ENCODE assay signal across 9 cellular contexts in genomic region chr7:44080686-44081265, GRCh38. TPM values are rescaled to one million over a fixed set of nuclear protein-coding genes. Genes with fewer than 3 reads are reported as not detected.
A peak's percentile ranks its signal among the peaks of the same experiment; 100 is the strongest.
DNase-seq lines count a peak whose midpoint lies in the region; ATAC-seq and TF ChIP-seq lines count a peak whose summit lies in the region.
"Had no signal": no experiment of that assay in that cellular context is flagged by ENCODE, and none has a peak within 500 bp of the region (broad histone marks: within the 10 kb centered on the region; RNA-seq: fewer than 3 reads in every experiment).

No MANE protein-coding gene starts in this region.

- ATAC-seq in SK-N-SH treated with all-trans-retinoic acid at 6 μM for 48 hours, result no peak
- ATAC-seq in left cardiac atrium, result no peak
- ATAC-seq in GM18870 (IDR thresholded peaks at IDR 0.05; ENCODE audit: unreplicated experiment), result no peak

- H3K36me3 ChIP-seq in SK-N-SH (replicated peaks in 1 of 2; ENCODE audit: control insufficient read depth in 1 of 2, insufficient read depth in 2 of 2, low read length in 1 of 2), result peaks cover 20 to 49% of the 10 kb centered on the region in 2 experiments
- H3K36me3 ChIP-seq in WERI-Rb-1, result peaks cover 40% of the 10 kb centered on the region
- peaks cover 45 to 50% (median 50%) of the 10 kb centered on the region in 4 donors for H3K36me3 ChIP-seq in stomach

- H3K9me3 ChIP-seq in SK-N-SH (no peaks in the 10 kb centered on the region), WERI-Rb-1 (ENCODE audit: severe bottlenecking) (no peaks in the 10 kb centered on the region), stomach (no peaks in the 10 kb centered on the region)

- H3K4me3 ChIP-seq in SK-N-SH (ENCODE audit: low read depth in 2 of 2, low read length in 1 of 2) (peak overlapping the region; percentile 83 to 84; a peak in 3 of 4 replicates), WERI-Rb-1 (ENCODE audit: low read depth, low read length) (no peak overlapping the region), stomach (peak overlapping the region in 2 of 4 donors; percentile 70 to 71)

- peaks cover 14% of the 10 kb centered on the region for H3F3A ChIP-seq in SK-N-SH (replicated peaks; ENCODE audit: insufficient read depth)

- peak overlapping the region; percentile 93 for H3K9ac ChIP-seq in SK-N-SH

- POLR2A ChIA-PET in SK-N-SH (lab: Yijun Ruan, JAX) (interaction anchor here (1.5 to 2.1 kb wide), 4 partner anchors 8 to 120 kb away, joined by 4 to 7 read pairs (median 5); partner anchors contain the start of genes PGAM2 and YKT6), HEK293T (lab: Yijun Ruan, JAX) (interaction anchor here (1.7 kb wide), 1 partner anchor 42 kb away, joined by 9 read pairs; the partner anchor contains the start of gene POLD2)

- DNase-seq in SK-N-SH (no peak), WERI-Rb-1 (peak; percentile 74), left cardiac atrium (peak; percentile 22), stomach (no peak), NCI-H1417 (lab: John Stamatoyannopoulos, UW) (no peak), HEK293T (ENCODE audit: extremely low spot score) (no peak)
- DNase-seq: 8988T had no signal

- H3K79me2 ChIP-seq in SK-N-SH (ENCODE audit: insufficient read depth), result peaks cover 21% of the 10 kb centered on the region

- no peak for TF ChIP-seq POLR2A in stomach (IDR thresholded peaks at IDR 0.05)

- TF ChIP-seq RAD21 in SK-N-SH (IDR thresholded peaks at IDR 0.05; ENCODE audit: low read length), result no peak

- TF ChIP-seq EP300 in SK-N-SH (IDR thresholded peaks at IDR 0.05; ENCODE audit: borderline replicate concordance in 1 of 2, low read depth in 1 of 2, low read length in 1 of 2), result no peak
- no peak for TF ChIP-seq EP300 in stomach (IDR thresholded peaks at IDR 0.05)

- H3K27me3 ChIP-seq in SK-N-SH (ENCODE audit: insufficient read depth), result no peaks in the 10 kb centered on the region
- no peaks in the 10 kb centered on the region for H3K27me3 ChIP-seq in WERI-Rb-1 (ENCODE audit: insufficient read depth, low read depth, severe bottlenecking)
- no peaks in the 10 kb centered on the region for H3K27me3 ChIP-seq in stomach

- no peaks in the 10 kb centered on the region for H3K9me2 ChIP-seq in SK-N-SH

- H3K27ac ChIP-seq in SK-N-SH (ENCODE audit: low read depth in 2 of 2, low read length in 1 of 2) (peak overlapping the region; percentile 13 to 84; a peak in 3 of 4 replicates), WERI-Rb-1 (peak overlapping the region; percentile 28; the same call in 1 of the 2 replicates), stomach (peak overlapping the region in 4 of 5 donors; percentile 89 to 97 (median 94))

- H3K4me1 ChIP-seq in SK-N-SH (ENCODE audit: control insufficient read depth in 1 of 2, insufficient read depth in 2 of 2, low read depth in 1 of 2, low read length in 1 of 2) (peaks cover 7 to 14% of the 10 kb centered on the region in 2 experiments), stomach (peaks cover 7 to 64% (median 51%) of the 10 kb centered on the region in 4 donors)

- no peak for TF ChIP-seq CTCF in SK-N-SH (IDR thresholded peaks at IDR 0.05)
- peak; percentile 30; the same call in 1 of the 2 replicates for TF ChIP-seq CTCF in WERI-Rb-1 (IDR thresholded peaks at IDR 0.05; ENCODE audit: low read depth, low read length)
- no peak for TF ChIP-seq CTCF in stomach (IDR thresholded peaks at IDR 0.05)

- peak overlapping the region; percentile 95 for H3K4me2 ChIP-seq in SK-N-SH

- CTCF ChIA-PET in SK-N-SH (lab: Yijun Ruan, JAX) (interaction anchor here (0.9 to 2.6 kb wide), 9 partner anchors 9 to 160 kb away, joined by 3 to 18 read pairs (median 4); partner anchors contain the start of gene YKT6), HEK293T (lab: Yijun Ruan, JAX) (interaction anchor here (1.4 kb wide), 1 partner anchor 8 kb away, joined by 5 read pairs; no protein-coding TSS in a partner anchor)

- H2AFZ ChIP-seq in SK-N-SH (ENCODE audit: low read depth), result no peak overlapping the region

- intact Hi-C loops in left cardiac atrium (cut with DNase I) (loop anchor here in 1 of 2 donors (5.0 kb wide), 1 partner anchor 42 kb away; the partner anchor contains the start of gene POLD2), stomach (cut with DNase I; ENCODE audit: low total_unique reads) (no loop called here)

- 86% methylated on average over 9 of the region's 11 CpGs for WGBS in SK-N-SH (ENCODE audit: low lambda C conversion rate)
- 64 to 76% (median 72%) methylated on average over 11 of the region's 11 CpGs for WGBS in stomach, 5 donors

- no peaks in the 10 kb centered on the region for H4K20me1 ChIP-seq in SK-N-SH (ENCODE audit: insufficient read depth)

TF ChIP-seq in SK-N-SH, 30 proteins besides CTCF, POLR2A, EP300 and RAD21 (continues in another document):
- TF ChIP-seq NFIC (IDR thresholded peaks at IDR 0.05; ENCODE audit: borderline replicate concordance) (no peak), SIN3A (IDR thresholded peaks at IDR 0.05; ENCODE audit: borderline replicate concordance, low read depth, low read length) (no peak), FOSL2 (IDR thresholded peaks at IDR 0.05; ENCODE audit: borderline replicate concordance, low read depth) (no peak), POLR2AphosphoS5 (IDR thresholded peaks at IDR 0.05; ENCODE audit: low read depth, low read length) (no peak), ELF1 (IDR thresholded peaks at IDR 0.05) (no peak)

TF ChIP-seq in SK-N-SH treated with all-trans-retinoic acid at 6 μM for 48 hours, 23 proteins besides CTCF, POLR2A, EP300 and RAD21 (continues in another document):
- no peak for TF ChIP-seq GLIS3 (CRISPR knock-in tag; IDR thresholded peaks at IDR 0.05)
- no peak for TF ChIP-seq CSDC2 (CRISPR knock-in tag; IDR thresholded peaks at IDR 0.05)
- no peak for TF ChIP-seq ZNF565 (CRISPR knock-in tag; conservative IDR thresholded peaks at IDR 0.05; ENCODE audit: low read depth)
- no peak for TF ChIP-seq ZFP3 (CRISPR knock-in tag; IDR thresholded peaks at IDR 0.05)

TF ChIP-seq in HEK293T, 16 proteins besides CTCF, POLR2A, EP300 and RAD21:
- TF ChIP-seq L3MBTL2 (conservative IDR thresholded peaks at IDR 0.05) (no peak), BHLHE40 (IDR thresholded peaks at IDR 0.05; ENCODE audit: borderline replicate concordance) (no peak), LEF1 (IDR thresholded peaks at IDR 0.05; ENCODE audit: borderline replicate concordance) (no peak), ELF4 (IDR thresholded peaks at IDR 0.05) (no peak), PKNOX1 (IDR thresholded peaks at IDR 0.05) (no peak), CTBP1 (IDR thresholded peaks at IDR 0.05; ENCODE audit: borderline replicate concordance) (no peak), NFRKB (IDR thresholded peaks at IDR 0.05) (no peak), FOXK2 (IDR thresholded peaks at IDR 0.05) (no peak), SUZ12 (IDR thresholded peaks at IDR 0.05) (no peak), ZNF384 (IDR thresholded peaks at IDR 0.05) (no peak), ARNT (IDR thresholded peaks at IDR 0.05) (no peak), FOXM1 (IDR thresholded peaks at IDR 0.05; ENCODE audit: borderline replicate concordance) (no peak), HDGF (IDR thresholded peaks at IDR 0.05; ENCODE audit: borderline replicate concordance) (no peak), FOXA1 (IDR thresholded peaks at IDR 0.05) (no peak), TARDBP (IDR thresholded peaks at IDR 0.05) (no peak), SP1 (IDR thresholded peaks at IDR 0.05) (no peak)

RNA-seq across cellular contexts. Expression of gene POLM, which starts 1.6 kb away (rescaled TPM):
- polyA plus RNA-seq in SK-N-SH (2012; rRNA removed), result 17.4 and 23.1 TPM in 2 replicates
- polyA plus RNA-seq in SK-N-SH (2012; cell fraction: cytosol; rRNA removed), result 4.2 and 7.5 TPM in 2 replicates
- 117 and 123 TPM in 2 replicates for polyA plus RNA-seq in SK-N-SH (2012; cell fraction: nucleus; rRNA removed)
- 10 to 100 TPM; 20.0 to 22.1 TPM for total RNA-seq in left cardiac atrium
- total RNA-seq in stomach, result 10 to 100 TPM in 4 of 5 donors, 1 to 10 TPM in 1; 4.7 to 94.2 (median 17.8) TPM
- 10 to 100 TPM; 10.2 to 18.6 (median 10.6) TPM for polyA plus RNA-seq in stomach

RNA-seq across cellular contexts. Expression of gene PGAM2, which starts 15.4 kb away (rescaled TPM):
- polyA plus RNA-seq in SK-N-SH (2012; rRNA removed) (0.79 and 1.5 TPM in 2 replicates), stomach (1 to 10 TPM; 3.1 to 5.8 (median 4.2) TPM)
- 0.96 and 1.0 TPM in 2 replicates for polyA plus RNA-seq in SK-N-SH (2012; cell fraction: cytosol; rRNA removed)
- 1.6 and 2.5 TPM in 2 replicates for polyA plus RNA-seq in SK-N-SH (2012; cell fraction: nucleus; rRNA removed)
- total RNA-seq in left cardiac atrium (1,000 to 10,000 TPM in 1 of 2 donors, 100 to 1,000 TPM in 1; 799 to 1,159 TPM), stomach (under 1 TPM in 1 of 5 donors, not detected in 4; 0.92 TPM)

RNA-seq across cellular contexts. Expression of gene AEBP1, which starts 23.4 kb away (rescaled TPM):
- polyA plus RNA-seq in SK-N-SH (2012; rRNA removed) (40.3 and 105 TPM in 2 replicates), stomach (10 to 100 TPM; 14.6 to 36.7 (median 17.7) TPM)
- 36.3 and 54.8 TPM in 2 replicates for polyA plus RNA-seq in SK-N-SH (2012; cell fraction: cytosol; rRNA removed)
- 278 and 326 TPM in 2 replicates for polyA plus RNA-seq in SK-N-SH (2012; cell fraction: nucleus; rRNA removed)
- total RNA-seq in left cardiac atrium (100 to 1,000 TPM in 1 of 2 donors, 10 to 100 TPM in 1; 65.0 to 117 TPM), stomach (100 to 1,000 TPM in 1 of 5 donors, 10 to 100 TPM in 4; 37.3 to 179 (median 58.8) TPM)

RNA-seq across cellular contexts. Expression of gene DBNL, which starts 36.3 kb away (rescaled TPM):
- 230 and 244 TPM in 2 replicates for polyA plus RNA-seq in SK-N-SH (2012; rRNA removed)
- 127 and 173 TPM in 2 replicates for polyA plus RNA-seq in SK-N-SH (2012; cell fraction: cytosol; rRNA removed)
- 290 and 333 TPM in 2 replicates for polyA plus RNA-seq in SK-N-SH (2012; cell fraction: nucleus; rRNA removed)
- total RNA-seq in left cardiac atrium, result 10 to 100 TPM; 42.1 to 48.7 TPM
- 100 to 1,000 TPM in 2 of 5 donors, 10 to 100 TPM in 3; 27.4 to 154 (median 77.8) TPM for total RNA-seq in stomach
- 10 to 100 TPM; 75.9 to 98.7 (median 78.1) TPM for polyA plus RNA-seq in stomach

RNA-seq across cellular contexts. Expression of gene POLD2, which starts 42.6 kb away (rescaled TPM):
- polyA plus RNA-seq in SK-N-SH (2012; rRNA removed) (163 and 194 TPM in 2 replicates), stomach (10 to 100 TPM; 77.2 to 85.4 (median 79.6) TPM)
- polyA plus RNA-seq in SK-N-SH (2012; cell fraction: cytosol; rRNA removed), result 97.4 and 129 TPM in 2 replicates
- polyA plus RNA-seq in SK-N-SH (2012; cell fraction: nucleus; rRNA removed), result 209 and 258 TPM in 2 replicates
- total RNA-seq in left cardiac atrium (10 to 100 TPM; 95.8 to 98.9 TPM), stomach (10 to 100 TPM; 19.8 to 91.2 (median 34.3) TPM)

Comparison
In these comparisons a context has a peak if more than half of its experiments do, and no peak if none do; other contexts are left out.
1. DNase-seq: peak in WERI-Rb-1 (single experiment) and left cardiac atrium (single experiment); none in SK-N-SH (single experiment), stomach (single experiment), NCI-H1417 (0 of 3) and HEK293T (single experiment).
2. H3K27ac ChIP-seq: peak in every context shown above with its lines; median percentile 94 in stomach; 48 in SK-N-SH; 28 in WERI-Rb-1.
3. RNA of gene PGAM2, which starts 15.4 kb away (total RNA-seq): 799 to 1,159 TPM in left cardiac atrium; 0.92 TPM in stomach; every median in the first group is over 100 times any median in the second.